Comparison of ENCODE assay signal across 8 cellular contexts in the genomic region with DNA sequence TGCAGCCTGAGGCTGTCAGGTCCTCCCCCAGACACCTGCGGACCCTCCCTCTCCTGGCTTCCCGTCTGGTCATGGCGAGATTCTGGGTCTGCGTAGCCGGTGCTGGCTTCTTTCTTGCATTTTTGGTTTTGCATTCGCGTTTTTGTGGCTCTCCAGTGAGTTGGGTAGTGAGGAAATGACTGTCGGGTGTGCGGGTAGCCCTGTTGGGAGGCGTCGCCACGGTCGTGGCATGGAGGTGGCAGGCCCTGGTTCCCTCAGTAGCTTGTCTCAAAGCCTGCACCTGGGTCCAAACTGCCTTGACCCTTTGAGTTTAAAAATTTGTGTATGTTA. TPM values are rescaled to one million over a fixed set of nuclear protein-coding genes. Genes with fewer than 3 reads are reported as not detected.
A peak's percentile ranks its signal among the peaks of the same experiment; 100 is the strongest.
DNase-seq lines count a peak whose midpoint lies in the region; ATAC-seq, FAIRE-seq and TF ChIP-seq lines count a peak whose summit lies in the region.

No MANE protein-coding gene starts in this region.

- H3K27me3 Mint-ChIP-seq in CD4-positive, alpha-beta memory T cell: no peaks in the 10 kb centered on the region

- H3K36me3 Mint-ChIP-seq in CD4-positive, alpha-beta memory T cell: peaks cover 0 to 32% of the 10 kb centered on the region in 2 donors

- CTCF ChIA-PET in CD4-positive, alpha-beta memory T cell (lab: Charles Lee; ENCODE audit: partially characterized antibody): interaction anchor here (0.7 to 2.5 kb wide), 5 partner anchors 9 to 589 kb away, joined by 3 to 8 read pairs (median 3); no protein-coding TSS in a partner anchor

- POLR2A ChIA-PET in CD4-positive, alpha-beta memory T cell (lab: Charles Lee; ENCODE audit: partially characterized antibody): interaction anchor here (1.0 to 3.0 kb wide), 7 partner anchors 10 to 1883 kb away, joined by 3 to 17 read pairs (median 5); a partner anchor contains a TSS

- H3K4me1 Mint-ChIP-seq in CD4-positive, alpha-beta memory T cell: peaks cover 35 to 67% (median 53%) of the 10 kb centered on the region in 4 donors

- peak overlapping the region; percentile 84 for H3K9ac ChIP-seq in muscle layer of colon (ENCODE audit: low read length)

- H3K9me3 ChIP-seq in CD4-positive, alpha-beta memory T cell (ENCODE audit: control insufficient read depth in 1 of 2, low read length in 2 of 2): no peaks in the 10 kb centered on the region
- no peaks in the 10 kb centered on the region for H3K9me3 ChIP-seq in muscle layer of colon (ENCODE audit: low read length)
- no peaks in the 10 kb centered on the region for H3K9me3 ChIP-seq in stomach

- no peak for FAIRE-seq in frontal cortex (lab: Jason Lieb, UNC)

- peaks cover 57% of the 10 kb centered on the region for H3K4me1 ChIP-seq in CD4-positive, alpha-beta memory T cell (ENCODE audit: insufficient read depth, low read length)
- H3K4me1 ChIP-seq in muscle layer of colon (ENCODE audit: insufficient read depth, low read length) (peaks cover 33% of the 10 kb centered on the region), stomach (peaks cover 31 to 61% (median 48%) of the 10 kb centered on the region in 4 donors)

- TF ChIP-seq EP300 in stomach (IDR thresholded peaks at IDR 0.05): no peak

- peak overlapping the region; percentile 72 to 99 for H3K4me3 ChIP-seq in CD4-positive, alpha-beta memory T cell (ENCODE audit: low read length in 2 of 2)
- peak overlapping the region; percentile 67 to 100 (median 94) for H3K4me3 ChIP-seq in dorsolateral prefrontal cortex
- peak overlapping the region; percentile 95 to 99 for H3K4me3 ChIP-seq in muscle layer of colon (ENCODE audit: low read depth in 1 of 2, low read length in 2 of 2)
- H3K4me3 ChIP-seq in stomach: peak overlapping the region; percentile 80 to 93 (median 91)

- H3K27ac ChIP-seq in CD4-positive, alpha-beta memory T cell (ENCODE audit: low read depth, low read length): peak overlapping the region; percentile 73
- H3K27ac ChIP-seq in dorsolateral prefrontal cortex (peak overlapping the region; percentile 63 to 98 (median 94)), muscle layer of colon (ENCODE audit: low read depth, low read length) (peak overlapping the region; percentile 81), stomach (peak overlapping the region; percentile 85 to 95 (median 92))

- no peaks in the 10 kb centered on the region for H3K27me3 ChIP-seq in CD4-positive, alpha-beta memory T cell (ENCODE audit: insufficient read depth, low read length)
- no peaks in the 10 kb centered on the region for H3K27me3 ChIP-seq in dorsolateral prefrontal cortex
- H3K27me3 ChIP-seq in muscle layer of colon (ENCODE audit: control insufficient read depth in 1 of 2, insufficient read depth in 2 of 2, low read length in 2 of 2): no peaks in the 10 kb centered on the region
- no peaks in the 10 kb centered on the region for H3K27me3 ChIP-seq in stomach

- no peak for TF ChIP-seq POLR2A in stomach (IDR thresholded peaks at IDR 0.05)

- H3K4me3 Mint-ChIP-seq in CD4-positive, alpha-beta memory T cell: peak overlapping the region; percentile 88 to 100 (median 94)

- H3K36me3 ChIP-seq in CD4-positive, alpha-beta memory T cell (ENCODE audit: insufficient read depth, low read length): no peaks in the 10 kb centered on the region
- H3K36me3 ChIP-seq in muscle layer of colon (ENCODE audit: insufficient read depth, low read length) (no peaks in the 10 kb centered on the region), stomach (peaks cover 0 to 11% (median 6%) of the 10 kb centered on the region in 4 donors)

- ATAC-seq in GM19455 (IDR thresholded peaks at IDR 0.05; ENCODE audit: unreplicated experiment) (peak; percentile 40), HG03565 (IDR thresholded peaks at IDR 0.05; ENCODE audit: unreplicated experiment) (peak; percentile 17)
- peak; percentile 66 to 69 for ATAC-seq in activated CD4-positive, CD25-positive, alpha-beta regulatory T cell treated with anti-CD3 and anti-CD28 coated beads, Interleukin-2, amount 50 U/mL, for 24 hours

- WGBS in stomach, 5 donors: 0 to 1% (median 0%) methylated on average over 13 of the region's 13 CpGs

- DNase-seq in CD4-positive, alpha-beta memory T cell: peak in 4 of 5 donors; percentile 58 to 68 (median 65)
- DNase-seq in dorsolateral prefrontal cortex (peak in 3 of 10 donors; percentile 41 to 59 (median 52)), stomach (no peak), frontal cortex (ENCODE audit: low spot score in 2 of 2) (no peak)

- peak overlapping the region; percentile 90 to 99 (median 95) for H3K27ac Mint-ChIP-seq in CD4-positive, alpha-beta memory T cell

- no peaks in the 10 kb centered on the region for H3K9me3 Mint-ChIP-seq in CD4-positive, alpha-beta memory T cell

- intact Hi-C loops in CD4-positive, alpha-beta memory T cell (cut with micrococcal nuclease): loop anchor here (1.0 to 10.0 kb wide), 3 partner anchors 617 to 1736 kb away; a partner anchor contains a TSS
- intact Hi-C loops in dorsolateral prefrontal cortex (cut with DNase I): loop anchor here (5.0 to 10.0 kb wide), 3 partner anchors 376 to 579 kb away; a partner anchor contains a TSS
- intact Hi-C loops in stomach (cut with DNase I; ENCODE audit: low total_unique reads): no loop called here

- TF ChIP-seq CTCF in dorsolateral prefrontal cortex (IDR thresholded peaks at IDR 0.05 in 54 of 56, conservative IDR thresholded peaks at IDR 0.05 in 2 of 56; ENCODE audit: low read depth in 1 of 56, partially characterized antibody in 56 of 56) (no peak), stomach (IDR thresholded peaks at IDR 0.05) (no peak)

RNA-seq across cellular contexts. Expression of a gene that starts 0.3 kb away (rescaled TPM):
- 10 to 100 TPM; 26.5 to 27.3 TPM for total RNA-seq in CD4-positive, alpha-beta memory T cell
- polyA plus RNA-seq in CD4-positive, alpha-beta memory T cell: 1 to 10 TPM; 4.6 to 6.4 TPM
- total RNA-seq in dorsolateral prefrontal cortex: 10 to 100 TPM; 18.1 to 43.9 (median 30.2) TPM
- total RNA-seq in stomach: 10 to 100 TPM in 4 of 5 donors, 1 to 10 TPM in 1; 4.1 to 74.4 (median 20.3) TPM
- 1 to 10 TPM; 4.4 to 8.5 (median 5.7) TPM for polyA plus RNA-seq in stomach
- 40.8 TPM for total RNA-seq in frontal cortex

RNA-seq across cellular contexts. Expression of a gene that starts 0.6 kb away (rescaled TPM):
- 10 to 100 TPM; 48.1 to 49.5 TPM for total RNA-seq in CD4-positive, alpha-beta memory T cell
- polyA plus RNA-seq in CD4-positive, alpha-beta memory T cell: 10 to 100 TPM in 1 of 2 donors, 1 to 10 TPM in 1; 3.5 to 20.6 TPM
- 10 to 100 TPM; 17.7 to 56.8 (median 32.6) TPM for total RNA-seq in dorsolateral prefrontal cortex
- 100 to 1,000 TPM in 1 of 5 donors, 10 to 100 TPM in 4; 10.3 to 176 (median 27.5) TPM for total RNA-seq in stomach
- polyA plus RNA-seq in stomach: 10 to 100 TPM in 2 of 3 donors, 1 to 10 TPM in 1; 5.7 to 10.3 (median 10.1) TPM
- 20.0 TPM for total RNA-seq in frontal cortex

RNA-seq across cellular contexts. Expression of a gene that starts 47.9 kb away (rescaled TPM):
- not detected for total RNA-seq in CD4-positive, alpha-beta memory T cell
- polyA plus RNA-seq in CD4-positive, alpha-beta memory T cell: not detected
- total RNA-seq in dorsolateral prefrontal cortex (not detected), stomach (not detected), frontal cortex (not detected)
- not detected for polyA plus RNA-seq in stomach

Comparison
In these comparisons a context has a peak if more than half of its experiments do, and no peak if none do; other contexts are left out.
1. DNase-seq: peak in CD4-positive, alpha-beta memory T cell (4 of 5); none in stomach (single experiment) and frontal cortex (0 of 2).
2. ATAC-seq: peak in every context shown above with its lines; median percentile 68 in activated CD4-positive, CD25-positive, alpha-beta regulatory T cell treated with anti-CD3 and anti-CD28 coated beads, Interleukin-2, amount 50 U/mL, for 24 hours; 40 in GM19455; 17 in HG03565.
3. Peak in every context shown above with its lines, with median percentiles within 50 percentile points of each other: H3K27ac ChIP-seq and H3K4me3 ChIP-seq.